8 cellular contexts compared by ENCODE assay signal in the genomic region with DNA sequence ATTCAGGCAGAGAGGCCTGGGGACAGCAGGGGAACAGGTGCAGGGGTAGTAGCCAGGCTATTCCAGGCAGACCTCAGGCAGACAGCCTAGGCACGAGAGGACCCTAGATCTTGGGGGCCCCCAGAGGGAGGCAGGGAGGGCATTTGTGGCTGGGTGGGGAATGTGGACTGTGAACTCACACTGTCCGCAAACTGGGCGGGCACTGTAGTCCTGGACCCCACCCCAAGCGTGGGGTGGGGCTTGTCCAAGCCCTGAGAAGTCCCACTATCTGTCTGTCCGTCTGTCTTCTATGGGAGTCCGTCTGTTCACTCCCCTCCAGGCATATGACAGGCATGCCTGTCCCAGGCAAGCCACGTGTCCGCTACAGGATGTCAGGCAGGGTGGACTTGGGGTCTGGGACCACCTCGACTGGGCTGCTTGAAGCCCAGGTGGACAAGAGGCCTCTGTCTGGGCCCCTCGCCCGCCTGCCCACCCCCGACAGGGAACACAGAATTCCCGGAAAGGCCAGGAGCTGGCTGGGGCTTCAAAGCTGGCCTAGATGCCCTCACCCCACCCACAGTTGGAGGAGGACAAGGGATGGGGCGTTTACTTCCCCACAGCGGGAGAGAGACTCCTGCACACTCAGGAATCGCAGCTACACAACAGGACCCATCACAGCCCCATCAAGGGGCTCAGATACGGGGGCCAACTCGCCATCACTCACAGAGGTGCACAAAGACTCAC. TPM values are rescaled to one million over a fixed set of nuclear protein-coding genes. Genes with fewer than 3 reads are reported as not detected.
DNase-seq lines count a peak whose midpoint lies in the region; ATAC-seq and TF ChIP-seq lines count a peak whose summit lies in the region.
"Had no signal": no experiment of that assay in that cellular context is flagged by ENCODE, and none has a peak within 500 bp of the region (broad histone marks: within the 10 kb centered on the region; RNA-seq: fewer than 3 reads in every experiment).

Gene SLC38A5 (minus strand): TSS at position 151 of the 723 bp plus-strand sequence. CDS start 2,336 bp downstream, outside the sequence.

- H3K9me3 ChIP-seq in HCT116 (ENCODE audit: control insufficient read depth in 1 of 2, insufficient read depth in 1 of 2, low read depth in 1 of 2, low read length in 2 of 2) (no peaks in the 10 kb centered on the region), hepatocyte (ENCODE audit: low read depth) (no peaks in the 10 kb centered on the region)
- H3K9me3 ChIP-seq: MG63 had no signal

- H3K36me3 Mint-ChIP-seq in activated CD4-positive, alpha-beta memory T cell treated with anti-CD3 and anti-CD28 coated beads, Interleukin-2, amount 10 ng/mL, durations not matched to agents 7 days and 5 days (ENCODE audit: low read depth), result peaks cover 27% of the 10 kb centered on the region
- H3K36me3 Mint-ChIP-seq in stimulated activated effector memory CD8-positive, alpha-beta T cell treated with anti-CD3 and anti-CD28 coated beads, Interleukin-12 subunit alpha, Interleukin-12 subunit beta, amount 100 ng/mL, for 72 hours, result peaks cover 28% of the 10 kb centered on the region

- WGBS in hepatocyte (ENCODE audit: low lambda C conversion rate, missing lambda C conversion rate), result 84% methylated on average over 17 of the region's 18 CpGs

- no TSS peak for BruUV-seq in HCT116 (replicated peaks; lab: Mats Ljungman, UMichigan)

- H3K4me2 ChIP-seq in HCT116 (ENCODE audit: low read length), result peak within 1 kb of the TSS; percentile 80
- peak within 1 kb of the TSS; percentile 71 for H3K4me2 ChIP-seq in hepatocyte

- no peak for DNase-seq in HCT116 (ENCODE audit: low read depth, low spot score)
- no peak for DNase-seq in activated CD4-positive, alpha-beta memory T cell treated with anti-CD3 and anti-CD28 coated beads, Interleukin-2, amount 10 ng/mL, durations not matched to agents 7 days and 5 days
- DNase-seq in hepatocyte (ENCODE audit: low spot score), result no peak
- no peak for DNase-seq in stimulated activated effector memory CD8-positive, alpha-beta T cell treated with anti-CD3 and anti-CD28 coated beads, Interleukin-12 subunit alpha, Interleukin-12 subunit beta, amount 100 ng/mL, for 72 hours (ENCODE audit: low spot score in 2 of 2)
- DNase-seq in GDM1 (lab: John Stamatoyannopoulos, UW), result no peak
- DNase-seq: MG63 had no signal

- no peaks in the 10 kb centered on the region for H3K27me3 Mint-ChIP-seq in activated CD4-positive, alpha-beta memory T cell treated with anti-CD3 and anti-CD28 coated beads, Interleukin-2, amount 10 ng/mL, durations not matched to agents 7 days and 5 days

- H3K27ac ChIP-seq in HCT116 (ENCODE audit: low read depth, low read length) (peak within 1 kb of the TSS; percentile 70), hepatocyte (no peak within 1 kb of the TSS)

- no peaks in the 10 kb centered on the region for H3K9me3 Mint-ChIP-seq in activated CD4-positive, alpha-beta memory T cell treated with anti-CD3 and anti-CD28 coated beads, Interleukin-2, amount 10 ng/mL, durations not matched to agents 7 days and 5 days
- no peaks in the 10 kb centered on the region for H3K9me3 Mint-ChIP-seq in stimulated activated effector memory CD8-positive, alpha-beta T cell treated with anti-CD3 and anti-CD28 coated beads, Interleukin-12 subunit alpha, Interleukin-12 subunit beta, amount 100 ng/mL, for 72 hours

- ATAC-seq in HCT116 (no peak), GM19463 (IDR thresholded peaks at IDR 0.05; ENCODE audit: unreplicated experiment) (no peak), GM21367 (IDR thresholded peaks at IDR 0.05; ENCODE audit: unreplicated experiment) (no peak)
- no peak for ATAC-seq in stimulated activated effector memory CD8-positive, alpha-beta T cell treated with anti-CD3 and anti-CD28 coated beads, Interleukin-12 subunit alpha, Interleukin-12 subunit beta, amount 100 ng/mL, for 72 hours

- peak within 1 kb of the TSS; percentile 61 to 62 for H3K4me3 ChIP-seq in HCT116 (replicated peaks in 1 of 2; ENCODE audit: low read depth in 1 of 2, low read length in 2 of 2)
- no peak within 1 kb of the TSS for H3K4me3 ChIP-seq in hepatocyte
- H3K4me3 ChIP-seq: MG63 had no signal

- CTCF ChIA-PET in HCT116 (lab: Charles Lee), result interaction anchor here (2.7 kb wide), 1 partner anchor 387 kb away, joined by 11 read pairs; no protein-coding TSS in a partner anchor
- CTCF ChIA-PET in activated CD4-positive, alpha-beta memory T cell treated with anti-CD3 and anti-CD28 coated beads, Interleukin-2, amount 10 ng/mL, durations not matched to agents 7 days and 5 days (lab: Charles Lee), result interaction anchor here (3.6 kb wide), 1 partner anchor 70 kb away, joined by 17 read pairs; the partner anchor contains the start of gene TBC1D25

- H3K4me1 ChIP-seq in HCT116 (ENCODE audit: control insufficient read depth in 1 of 2, insufficient read depth in 2 of 2, low read length in 2 of 2) (peaks cover 8 to 33% of the 10 kb centered on the region in 2 experiments; a peak in 3 of 4 replicates), hepatocyte (ENCODE audit: insufficient read depth) (no peaks in the 10 kb centered on the region)

- POLR2A ChIA-PET in HCT116 (lab: Charles Lee), result no interaction called here
- POLR2A ChIA-PET in activated CD4-positive, alpha-beta memory T cell treated with anti-CD3 and anti-CD28 coated beads, Interleukin-2, amount 10 ng/mL, durations not matched to agents 7 days and 5 days (lab: Charles Lee), result no interaction called here

- H3K4me3 Mint-ChIP-seq in activated CD4-positive, alpha-beta memory T cell treated with anti-CD3 and anti-CD28 coated beads, Interleukin-2, amount 10 ng/mL, durations not matched to agents 7 days and 5 days, result peak within 1 kb of the TSS; percentile 96
- peak within 1 kb of the TSS; percentile 98 for H3K4me3 Mint-ChIP-seq in stimulated activated effector memory CD8-positive, alpha-beta T cell treated with anti-CD3 and anti-CD28 coated beads, Interleukin-12 subunit alpha, Interleukin-12 subunit beta, amount 100 ng/mL, for 72 hours

- H3K9me2 ChIP-seq in HCT116 (ENCODE audit: insufficient read depth) (no peaks in the 10 kb centered on the region), hepatocyte (replicated peaks; ENCODE audit: insufficient read depth) (no peaks in the 10 kb centered on the region)

- TF ChIP-seq POLR2A in HCT116 (IDR thresholded peaks at IDR 0.05; ENCODE audit: borderline replicate concordance, extremely low read depth, insufficient read depth, insufficient read length), result no peak

- H3K79me2 ChIP-seq in HCT116 (ENCODE audit: insufficient read depth, low read length), result peaks cover 23% of the 10 kb centered on the region
- H3K79me2 ChIP-seq in hepatocyte, result no peaks in the 10 kb centered on the region

- peak within 1 kb of the TSS; percentile 82 for H3K9ac ChIP-seq in HCT116 (ENCODE audit: low read length)

- peaks cover 44% of the 10 kb centered on the region for H3K4me1 Mint-ChIP-seq in activated CD4-positive, alpha-beta memory T cell treated with anti-CD3 and anti-CD28 coated beads, Interleukin-2, amount 10 ng/mL, durations not matched to agents 7 days and 5 days
- H3K4me1 Mint-ChIP-seq in stimulated activated effector memory CD8-positive, alpha-beta T cell treated with anti-CD3 and anti-CD28 coated beads, Interleukin-12 subunit alpha, Interleukin-12 subunit beta, amount 100 ng/mL, for 72 hours, result peaks cover 43% of the 10 kb centered on the region

- peak within 1 kb of the TSS; percentile 90 for H3K27ac Mint-ChIP-seq in activated CD4-positive, alpha-beta memory T cell treated with anti-CD3 and anti-CD28 coated beads, Interleukin-2, amount 10 ng/mL, durations not matched to agents 7 days and 5 days
- peak within 1 kb of the TSS; percentile 99 for H3K27ac Mint-ChIP-seq in stimulated activated effector memory CD8-positive, alpha-beta T cell treated with anti-CD3 and anti-CD28 coated beads, Interleukin-12 subunit alpha, Interleukin-12 subunit beta, amount 100 ng/mL, for 72 hours

- H2AFZ ChIP-seq in HCT116 (ENCODE audit: low read depth, low read length, poor library complexity, severe bottlenecking) (no peak within 1 kb of the TSS), hepatocyte (no peak within 1 kb of the TSS)

- no peak for TF ChIP-seq CTCF in HCT116 (IDR thresholded peaks at IDR 0.05 in 2 of 3, conservative IDR thresholded peaks at IDR 0.05 in 1 of 3; ENCODE audit: borderline replicate concordance in 1 of 3, insufficient read depth in 1 of 3, low read depth in 2 of 3, low read length in 2 of 3)
- no peak for TF ChIP-seq CTCF in hepatocyte (IDR thresholded peaks at IDR 0.05; ENCODE audit: poor library complexity)

- RAD21 ChIA-PET in HCT116 (lab: Charles Lee; ENCODE audit: low non-redundant PET in 1 of 2, low total read pairs in 2 of 2, uncharacterized antibody in 2 of 2, unreplicated experiment in 2 of 2), result no interaction called here

- TF ChIP-seq RAD21 in HCT116 (IDR thresholded peaks at IDR 0.05; ENCODE audit: low read depth), result no peak

- intact Hi-C loops in HCT116 (cut with micrococcal nuclease), result loop anchor here (10.0 kb wide), 1 partner anchor 105 kb away; the partner anchor contains the start of gene RBM3

- H4K20me1 ChIP-seq in HCT116 (ENCODE audit: insufficient read depth), result no peaks in the 10 kb centered on the region
- no peaks in the 10 kb centered on the region for H4K20me1 ChIP-seq in hepatocyte (ENCODE audit: insufficient read depth, poor library complexity, severe bottlenecking)

- H3K27me3 ChIP-seq in HCT116 (ENCODE audit: insufficient read depth, low read length) (no peaks in the 10 kb centered on the region), hepatocyte (no peaks in the 10 kb centered on the region)
- H3K27me3 ChIP-seq: MG63 had no signal

- H3K36me3 ChIP-seq in HCT116 (ENCODE audit: control insufficient read depth in 1 of 2, insufficient read depth in 2 of 2, low read length in 2 of 2) (no peaks in the 10 kb centered on the region), hepatocyte (replicated peaks; ENCODE audit: insufficient read depth, low read depth) (no peaks in the 10 kb centered on the region)
- H3K36me3 ChIP-seq: MG63 had no signal

TF ChIP-seq in HCT116, 20 proteins besides CTCF, POLR2A, EP300 and RAD21 (continues in another document):
- no peak for TF ChIP-seq POLR2AphosphoS5 (IDR thresholded peaks at IDR 0.05; ENCODE audit: low read depth, low read length)

RNA-seq across cellular contexts. Expression of gene SLC38A5, which starts in this region (rescaled TPM):
- total RNA-seq in HCT116 (2021; ENCODE audit: unreplicated experiment) (54.6 TPM), hepatocyte (17.8 and 24.0 TPM in 2 replicates)
- polyA plus RNA-seq in HCT116 (2012), result 68.2 and 76.3 TPM in 2 replicates
- 10 to 100 TPM; 76.4 to 82.4 TPM for total RNA-seq in activated CD4-positive, alpha-beta memory T cell treated with anti-CD3 and anti-CD28 coated beads, Interleukin-2, amount 10 ng/mL, durations not matched to agents 7 days and 5 days
- 14.5 and 23.4 TPM in 2 replicates for polyA plus RNA-seq in hepatocyte
